34 cellular contexts compared by ENCODE assay signal in genomic region chr18:49432602-49433001, GRCh38.
"Had no signal": no experiment of that assay in that cellular context is flagged by ENCODE, and none has a peak within 500 bp of the region (broad histone marks: within the 10 kb centered on the region; RNA-seq: fewer than 3 reads in every experiment).

No MANE protein-coding gene starts in this region.

- H3K4me3 Mint-ChIP-seq: activated CD4-positive, alpha-beta memory T cell treated with anti-CD3 and anti-CD28 coated beads, Interleukin-2, amount 10 ng/mL, durations not matched to agents 7 days and 5 days; activated CD4-positive, alpha-beta T cell treated with anti-CD3 and anti-CD28 coated beads for 36 hours; activated CD4-positive, alpha-beta T cell treated with anti-CD3 and anti-CD28 coated beads, Interleukin-2, amount 10 ng/mL, durations not matched to agents 7 days and 5 days; activated CD8-positive, alpha-beta memory T cell treated with anti-CD3 and anti-CD28 coated beads, Interleukin-2, amount 10 ng/mL, durations not matched to agents 7 days and 5 days; activated CD8-positive, alpha-beta T cell treated with anti-CD3 and anti-CD28 coated beads, Interleukin-2, amount 10 ng/mL, durations not matched to agents 7 days and 5 days; activated naive CD4-positive, alpha-beta T cell treated with anti-CD3 and anti-CD28 coated beads, Interleukin-2, amount 10 ng/mL, durations not matched to agents 7 days and 5 days; activated naive CD4-positive, alpha-beta T cell treated with anti-CD3 and anti-CD28 coated beads, Interleukin-2, amount 50 U/mL, for 24 hours; activated naive CD8-positive, alpha-beta T cell; activated naive CD8-positive, alpha-beta T cell treated with anti-CD3 and anti-CD28 coated beads, Interleukin-2, amount 10 ng/mL, durations not matched to agents 7 days and 5 days; activated naive CD8-positive, alpha-beta T cell treated with anti-CD3 and anti-CD28 coated beads, Interleukin-2, amount 50 U/mL, for 24 hours; activated T-cell treated with anti-CD3 and anti-CD28 coated beads, Interleukin-2, amount 50 U/mL, for 24 hours; brain; T-helper 1 cell treated with Interleukin-12 subunit alpha and Interleukin-12 subunit beta and Interleukin-4 antibody, amounts not matched to agents 30 μg/mL and 1 μg/mL, for 36 hours; T-helper 2 cell treated with Interferon-gamma antibody and Interleukin-4, amounts not matched to agents 5 μg/mL and 100 μg/mL, for 36 hours had no signal

- H3K27ac ChIP-seq: ascending aorta, VCaP had no signal

- H3K4me1 Mint-ChIP-seq: activated CD4-positive, alpha-beta memory T cell treated with anti-CD3 and anti-CD28 coated beads, Interleukin-2, amount 10 ng/mL, durations not matched to agents 7 days and 5 days; activated CD4-positive, alpha-beta T cell treated with anti-CD3 and anti-CD28 coated beads, Interleukin-2, amount 10 ng/mL, durations not matched to agents 7 days and 5 days; activated CD8-positive, alpha-beta memory T cell treated with anti-CD3 and anti-CD28 coated beads, Interleukin-2, amount 10 ng/mL, durations not matched to agents 7 days and 5 days; activated naive CD4-positive, alpha-beta T cell treated with anti-CD3 and anti-CD28 coated beads, Interleukin-2, amount 10 ng/mL, durations not matched to agents 7 days and 5 days had no signal

- H3K9me3 Mint-ChIP-seq: activated CD4-positive, alpha-beta memory T cell treated with anti-CD3 and anti-CD28 coated beads, Interleukin-2, amount 10 ng/mL, durations not matched to agents 7 days and 5 days; activated CD4-positive, alpha-beta T cell treated with anti-CD3 and anti-CD28 coated beads, Interleukin-2, amount 10 ng/mL, durations not matched to agents 7 days and 5 days; activated naive CD4-positive, alpha-beta T cell treated with anti-CD3 and anti-CD28 coated beads, Interleukin-2, amount 10 ng/mL, durations not matched to agents 7 days and 5 days; activated naive CD4-positive, alpha-beta T cell treated with anti-CD3 and anti-CD28 coated beads, Interleukin-2, amount 50 U/mL, for 24 hours; activated naive CD8-positive, alpha-beta T cell treated with anti-CD3 and anti-CD28 coated beads, Interleukin-2, amount 50 U/mL, for 24 hours; activated T-cell treated with anti-CD3 and anti-CD28 coated beads, Interleukin-2, amount 50 U/mL, for 24 hours; activated T-helper 2 cell treated with anti-CD3 and anti-CD28 coated beads, Interferon-gamma antibody, Interleukin-2, Interleukin-4, amounts not matched to agents 10 μg/mL and 5 μg/mL and 100 μg/mL, durations not matched to agents 14 hours and 24 hours and 36 hours; brain; T-helper 1 cell treated with Interleukin-12 subunit alpha and Interleukin-12 subunit beta and Interleukin-4 antibody, amounts not matched to agents 30 μg/mL and 1 μg/mL, for 36 hours; T-helper 2 cell treated with Interferon-gamma antibody and Interleukin-4, amounts not matched to agents 5 μg/mL and 100 μg/mL, for 36 hours had no signal

- H3K27me3 ChIP-seq: ascending aorta had no signal

- H3K4me1 ChIP-seq: ascending aorta had no signal

- H3K4me3 ChIP-seq: ascending aorta had no signal

- H3K27me3 Mint-ChIP-seq: activated CD4-positive, alpha-beta memory T cell treated with anti-CD3 and anti-CD28 coated beads, Interleukin-2, amount 10 ng/mL, durations not matched to agents 7 days and 5 days; activated CD4-positive, alpha-beta T cell treated with anti-CD3 and anti-CD28 coated beads for 36 hours; activated CD4-positive, alpha-beta T cell treated with anti-CD3 and anti-CD28 coated beads, Interleukin-2, amount 10 ng/mL, durations not matched to agents 7 days and 5 days; activated CD8-positive, alpha-beta memory T cell treated with anti-CD3 and anti-CD28 coated beads, Interleukin-2, amount 10 ng/mL, durations not matched to agents 7 days and 5 days; activated naive CD4-positive, alpha-beta T cell treated with anti-CD3 and anti-CD28 coated beads, Interleukin-2, amount 10 ng/mL, durations not matched to agents 7 days and 5 days; activated naive CD4-positive, alpha-beta T cell treated with anti-CD3 and anti-CD28 coated beads, Interleukin-2, amount 50 U/mL, for 24 hours; activated naive CD8-positive, alpha-beta T cell; activated naive CD8-positive, alpha-beta T cell treated with anti-CD3 and anti-CD28 coated beads, Interleukin-2, amount 10 ng/mL, durations not matched to agents 7 days and 5 days; activated naive CD8-positive, alpha-beta T cell treated with anti-CD3 and anti-CD28 coated beads, Interleukin-2, amount 50 U/mL, for 24 hours; activated T-cell treated with anti-CD3 and anti-CD28 coated beads, Interleukin-2, amount 50 U/mL, for 24 hours; brain had no signal

- H3K9me3 ChIP-seq: ascending aorta had no signal

- ATAC-seq: activated CD4-positive, alpha-beta T cell treated with anti-CD3 and anti-CD28 coated beads for 36 hours; activated CD4-positive, CD25-positive, alpha-beta regulatory T cell treated with anti-CD3 and anti-CD28 coated beads, Interleukin-2, amount 50 U/mL, for 24 hours; activated CD8-positive, alpha-beta memory T cell treated with anti-CD3 and anti-CD28 coated beads, Interleukin-2, amount 10 ng/mL, durations not matched to agents 7 days and 5 days; activated CD8-positive, alpha-beta T cell treated with anti-CD3 and anti-CD28 coated beads, Interleukin-2, amount 10 ng/mL, durations not matched to agents 7 days and 5 days; activated naive CD8-positive, alpha-beta T cell treated with anti-CD3 and anti-CD28 coated beads, Interleukin-2, amount 50 U/mL, for 24 hours had no signal

- DNase-seq: activated CD4-positive, alpha-beta memory T cell treated with anti-CD3 and anti-CD28 coated beads, Interleukin-2, amount 10 ng/mL, durations not matched to agents 7 days and 5 days; activated CD4-positive, alpha-beta T cell treated with anti-CD3 and anti-CD28 coated beads for 1 hour; activated CD4-positive, alpha-beta T cell treated with anti-CD3 and anti-CD28 coated beads for 36 hours; activated CD4-positive, alpha-beta T cell treated with anti-CD3 and anti-CD28 coated beads for 48 hours; activated CD4-positive, alpha-beta T cell treated with anti-CD3 and anti-CD28 coated beads, Interleukin-2, amount 10 ng/mL, durations not matched to agents 7 days and 5 days; activated CD4-positive, alpha-beta T cell treated with anti-CD3 and anti-CD28 coated beads, Interleukin-2, amount 50 U/mL, for 48 hours; activated CD4-positive, CD25-positive, alpha-beta regulatory T cell; activated CD8-positive, alpha-beta memory T cell treated with anti-CD3 and anti-CD28 coated beads for 24 hours; activated CD8-positive, alpha-beta memory T cell treated with anti-CD3 and anti-CD28 coated beads, Interleukin-2, amount 10 ng/mL, durations not matched to agents 7 days and 5 days; activated CD8-positive, alpha-beta memory T cell treated with anti-CD3 and anti-CD28 coated beads, Interleukin-2, amount 50 U/mL, for 48 hours; activated CD8-positive, alpha-beta T cell treated with anti-CD3 and anti-CD28 coated beads, Interleukin-2, amount 10 ng/mL, durations not matched to agents 7 days and 5 days; activated effector memory CD4-positive, alpha-beta T cell treated with Interleukin-2 at 50 U/mL for 16 hours; activated gamma-delta T cell; activated naive CD4-positive, alpha-beta T cell treated with anti-CD3 and anti-CD28 coated beads, Interleukin-2, amount 10 ng/mL, durations not matched to agents 7 days and 5 days; activated naive CD4-positive, alpha-beta T cell treated with Interleukin-2 at 50 U/mL for 16 hours; activated naive CD8-positive, alpha-beta T cell treated with anti-CD3 and anti-CD28 coated beads, Interleukin-2, amount 10 ng/mL, durations not matched to agents 7 days and 5 days; activated naive CD8-positive, alpha-beta T cell treated with anti-CD3 and anti-CD28 coated beads, Interleukin-2, amount 50 U/mL, for 24 hours; activated T-cell treated with anti-CD3 and anti-CD28 coated beads, Interleukin-2, amount 50 U/mL, for 24 hours; activated T-cell treated with anti-CD3 and anti-CD28 coated beads, Interleukin-2, amount 50 U/mL, for 48 hours; amygdala; anterior cingulate cortex; central memory CD4-positive, alpha-beta T cell; T-helper 1 cell; T-helper 2 cell; T-helper 9 cell had no signal

- H3K27ac Mint-ChIP-seq: activated CD4-positive, alpha-beta memory T cell treated with anti-CD3 and anti-CD28 coated beads, Interleukin-2, amount 10 ng/mL, durations not matched to agents 7 days and 5 days; activated CD4-positive, alpha-beta T cell treated with anti-CD3 and anti-CD28 coated beads for 36 hours; activated CD4-positive, alpha-beta T cell treated with anti-CD3 and anti-CD28 coated beads, Interleukin-2, amount 10 ng/mL, durations not matched to agents 7 days and 5 days; activated CD8-positive, alpha-beta memory T cell treated with anti-CD3 and anti-CD28 coated beads, Interleukin-2, amount 10 ng/mL, durations not matched to agents 7 days and 5 days; activated CD8-positive, alpha-beta T cell treated with anti-CD3 and anti-CD28 coated beads, Interleukin-2, amount 10 ng/mL, durations not matched to agents 7 days and 5 days; activated naive CD4-positive, alpha-beta T cell treated with anti-CD3 and anti-CD28 coated beads, Interleukin-2, amount 10 ng/mL, durations not matched to agents 7 days and 5 days; activated naive CD4-positive, alpha-beta T cell treated with anti-CD3 and anti-CD28 coated beads, Interleukin-2, amount 50 U/mL, for 24 hours; activated naive CD8-positive, alpha-beta T cell; activated naive CD8-positive, alpha-beta T cell treated with anti-CD3 and anti-CD28 coated beads, Interleukin-2, amount 10 ng/mL, durations not matched to agents 7 days and 5 days; activated naive CD8-positive, alpha-beta T cell treated with anti-CD3 and anti-CD28 coated beads, Interleukin-2, amount 50 U/mL, for 24 hours; activated T-cell treated with anti-CD3 and anti-CD28 coated beads, Interleukin-2, amount 50 U/mL, for 24 hours; activated T-helper 2 cell treated with anti-CD3 and anti-CD28 coated beads, Interferon-gamma antibody, Interleukin-2, Interleukin-4, amounts not matched to agents 10 μg/mL and 5 μg/mL and 100 μg/mL, durations not matched to agents 14 hours and 24 hours and 36 hours; brain; T-helper 1 cell treated with Interleukin-12 subunit alpha and Interleukin-12 subunit beta and Interleukin-4 antibody, amounts not matched to agents 30 μg/mL and 1 μg/mL, for 36 hours; T-helper 2 cell treated with Interferon-gamma antibody and Interleukin-4, amounts not matched to agents 5 μg/mL and 100 μg/mL, for 36 hours had no signal
